Comparison of ENCODE assay signal across 18 cellular contexts in the genomic region with DNA sequence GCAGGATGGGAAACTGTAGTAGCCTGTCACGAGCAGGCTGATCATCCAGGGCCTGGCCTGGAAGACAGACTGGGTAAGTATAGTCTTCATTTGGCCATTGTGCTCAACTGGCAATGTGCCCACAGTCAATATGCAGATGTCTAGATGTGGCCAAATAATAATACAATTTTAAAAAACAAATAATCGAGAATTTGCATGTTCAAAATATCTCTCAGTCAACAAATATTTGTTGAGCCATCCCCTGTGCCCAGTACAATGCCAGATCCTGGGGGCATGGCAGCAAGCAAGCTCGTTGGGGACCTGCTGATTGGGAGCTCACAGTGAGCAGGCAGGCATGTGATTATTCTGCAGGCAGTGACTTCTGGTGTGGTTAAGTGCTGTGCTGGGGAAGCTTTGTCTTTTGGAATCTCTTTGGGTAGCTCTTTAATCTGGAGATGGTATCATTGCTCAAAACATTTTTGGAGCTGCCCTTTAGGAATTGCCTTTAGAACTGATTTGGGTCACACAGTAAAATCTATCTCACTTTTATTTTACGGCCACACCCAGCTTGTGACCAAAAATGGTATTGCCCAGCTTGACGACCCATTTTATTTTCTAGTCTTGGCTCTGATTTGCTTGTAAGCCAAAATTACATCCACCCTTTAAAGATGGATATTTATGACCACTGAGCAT.
A peak's percentile ranks its signal among the peaks of the same experiment; 100 is the strongest.
DNase-seq lines count a peak whose midpoint lies in the region; TF ChIP-seq lines count a peak whose summit lies in the region.
"Had no signal": no experiment of that assay in that cellular context is flagged by ENCODE, and none has a peak within 500 bp of the region (broad histone marks: within the 10 kb centered on the region; RNA-seq: fewer than 3 reads in every experiment).

No MANE protein-coding gene starts in this region.

- H3K4me1 ChIP-seq in HEK293 (ENCODE audit: control insufficient read depth, insufficient read depth, low read length): peaks cover 18% of the 10 kb centered on the region
- H3K4me1 ChIP-seq: HAP-1 had no signal

- in situ Hi-C loops in SK-MEL-5 (cut with HindIII; ENCODE audit: low pct_unique_long_range_greater_than_20kb, low sequenced_read_pairs): no loop called here

- no peak overlapping the region for H3K4me3 ChIP-seq in HEK293 (ENCODE audit: low read depth, low read length)
- H3K4me3 ChIP-seq: A549, GM12878, HAP-1 had no signal

- DNase-seq in DMS 273 (lab: John Stamatoyannopoulos, UW; ENCODE audit: unreplicated experiment) (peak; percentile 29), DMS 273 treated with DMSO at 0.1 percent for 48 hours (lab: John Stamatoyannopoulos, UW) (no peak), NCI-H345 (lab: John Stamatoyannopoulos, UW) (peak; percentile 11), NCI-H345 treated with DMSO at 0.1 percent for 48 hours (lab: John Stamatoyannopoulos, UW; ENCODE audit: unreplicated experiment) (no peak), SK-MEL-5 (ENCODE audit: low read depth, low spot score) (peak; percentile 44), DMS114 treated with DMSO at 0.1 percent for 48 hours (lab: John Stamatoyannopoulos, UW; ENCODE audit: unreplicated experiment) (no peak)
- DNase-seq: AML-193; Caco-2; CD4-positive, alpha-beta T cell; DMS53; DND-41; EL had no signal

- H3K36me3 ChIP-seq in HEK293 (ENCODE audit: control insufficient read depth in 2 of 2, insufficient read depth in 1 of 2, low read length in 2 of 2): no peaks in the 10 kb centered on the region
- H3K36me3 ChIP-seq: HAP-1 had no signal

- POLR2A ChIA-PET in HEK293 (lab: Yijun Ruan, JAX): no interaction called here

- no peak for TF ChIP-seq CTCF in HEK293 (tag by site-specific recombination; IDR thresholded peaks at IDR 0.05)

- CTCF ChIA-PET in HEK293 (lab: Yijun Ruan, JAX): interaction anchor here (1.3 kb wide), 1 partner anchor 169 kb away, joined by 4 read pairs; no protein-coding TSS in a partner anchor

- H3K27ac ChIP-seq in HEK293 (ENCODE audit: extremely low read depth, low read depth, low read length): no peak overlapping the region
- H3K27ac ChIP-seq: 22Rv1, C4-2B had no signal

- H3K9me3 ChIP-seq in HEK293 (ENCODE audit: control insufficient read depth, insufficient read depth, low read depth, low read length): no peaks in the 10 kb centered on the region
- H3K9me3 ChIP-seq: HAP-1 had no signal

TF ChIP-seq in HEK293, 187 proteins besides CTCF, POLR2A, EP300 and RAD21:
- TF ChIP-seq, protein P1, sequence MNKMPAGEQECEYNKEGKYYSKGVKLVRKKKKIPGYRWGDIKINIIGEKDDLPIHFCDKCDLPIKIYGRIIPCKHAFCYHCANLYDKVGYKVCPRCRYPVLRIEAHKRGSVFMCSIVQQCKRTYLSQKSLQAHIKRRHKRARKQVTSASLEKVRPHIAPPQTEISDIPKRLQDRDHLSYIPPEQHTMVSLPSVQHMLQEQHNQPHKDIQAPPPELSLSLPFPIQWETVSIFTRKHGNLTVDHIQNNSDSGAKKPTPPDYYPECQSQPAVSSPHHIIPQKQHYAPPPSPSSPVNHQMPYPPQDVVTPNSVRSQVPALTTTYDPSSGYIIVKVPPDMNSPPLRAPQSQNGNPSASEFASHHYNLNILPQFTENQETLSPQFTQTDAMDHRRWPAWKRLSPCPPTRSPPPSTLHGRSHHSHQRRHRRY (tag by site-specific recombination; IDR thresholded peaks at IDR 0.05): no peak
- 0 out of 2 replicates have a peak, but pooled peaks have one; percentile 37 for TF ChIP-seq OSR2 (tag by site-specific recombination; IDR thresholded peaks at IDR 0.05)
- TF ChIP-seq, protein P2, sequence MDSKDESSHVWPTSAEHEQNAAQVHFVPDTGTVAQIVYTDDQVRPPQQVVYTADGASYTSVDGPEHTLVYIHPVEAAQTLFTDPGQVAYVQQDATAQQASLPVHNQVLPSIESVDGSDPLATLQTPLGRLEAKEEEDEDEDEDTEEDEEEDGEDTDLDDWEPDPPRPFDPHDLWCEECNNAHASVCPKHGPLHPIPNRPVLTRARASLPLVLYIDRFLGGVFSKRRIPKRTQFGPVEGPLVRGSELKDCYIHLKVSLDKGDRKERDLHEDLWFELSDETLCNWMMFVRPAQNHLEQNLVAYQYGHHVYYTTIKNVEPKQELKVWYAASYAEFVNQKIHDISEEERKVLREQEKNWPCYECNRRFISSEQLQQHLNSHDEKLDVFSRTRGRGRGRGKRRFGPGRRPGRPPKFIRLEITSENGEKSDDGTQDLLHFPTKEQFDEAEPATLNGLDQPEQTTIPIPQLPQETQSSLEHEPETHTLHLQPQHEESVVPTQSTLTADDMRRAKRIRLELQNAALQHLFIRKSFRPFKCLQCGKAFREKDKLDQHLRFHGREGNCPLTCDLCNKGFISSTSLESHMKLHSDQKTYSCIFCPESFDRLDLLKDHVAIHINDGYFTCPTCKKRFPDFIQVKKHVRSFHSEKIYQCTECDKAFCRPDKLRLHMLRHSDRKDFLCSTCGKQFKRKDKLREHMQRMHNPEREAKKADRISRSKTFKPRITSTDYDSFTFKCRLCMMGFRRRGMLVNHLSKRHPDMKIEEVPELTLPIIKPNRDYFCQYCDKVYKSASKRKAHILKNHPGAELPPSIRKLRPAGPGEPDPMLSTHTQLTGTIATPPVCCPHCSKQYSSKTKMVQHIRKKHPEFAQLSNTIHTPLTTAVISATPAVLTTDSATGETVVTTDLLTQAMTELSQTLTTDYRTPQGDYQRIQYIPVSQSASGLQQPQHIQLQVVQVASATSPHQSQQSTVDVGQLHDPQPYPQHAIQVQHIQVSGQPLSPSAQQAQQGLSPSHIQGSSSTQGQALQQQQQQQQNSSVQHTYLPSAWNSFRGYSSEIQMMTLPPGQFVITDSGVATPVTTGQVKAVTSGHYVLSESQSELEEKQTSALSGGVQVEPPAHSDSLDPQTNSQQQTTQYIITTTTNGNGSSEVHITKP (tag by site-specific recombination; IDR thresholded peaks at IDR 0.05): peak; percentile 91

Comparison
In these comparisons a context has a peak if more than half of its experiments do, and no peak if none do; other contexts are left out.
1. DNase-seq: peak in DMS 273 (single experiment), NCI-H345 (single experiment) and SK-MEL-5 (single experiment); none in DMS 273 treated with DMSO at 0.1 percent for 48 hours (single experiment), NCI-H345 treated with DMSO at 0.1 percent for 48 hours (single experiment) and DMS114 treated with DMSO at 0.1 percent for 48 hours (single experiment).